ENCODE assay signal across 8 cellular contexts in genomic region chr3:49351521-49352011, GRCh38. TPM values are rescaled to one million over a fixed set of nuclear protein-coding genes. Genes with fewer than 3 reads are reported as not detected.
DNase-seq lines count a peak whose midpoint lies in the region; ATAC-seq and TF ChIP-seq lines count a peak whose summit lies in the region.

No MANE protein-coding gene starts in this region.

- H3K36me3 Mint-ChIP-seq in dendritic cell treated with granulocyte-macrophage colony-stimulating factor and Interleukin-4, amounts not matched to agents 40 ng/mL and 50 ng/mL, for 4 days (ENCODE audit: low read depth) = peaks cover 26% of the 10 kb centered on the region
- H3K36me3 Mint-ChIP-seq in H9 (ENCODE audit: insufficient read depth in 1 of 3, low read depth in 3 of 3) = peaks cover 8 to 19% (median 16%) of the 10 kb centered on the region in 3 experiments

- no peak overlapping the region for H3K27ac ChIP-seq in H9 (ENCODE audit: insufficient read length, low read depth, low read length)

- H3K18ac ChIP-seq in H9 (ENCODE audit: insufficient read length, low read depth, low read length) = no peak overlapping the region

- H4K5ac ChIP-seq in H9 (ENCODE audit: insufficient read length, low read depth, low read length) = no peak overlapping the region

- H2BK120ac ChIP-seq in H9 (ENCODE audit: low read depth, low read length, poor library complexity, severe bottlenecking) = no peak overlapping the region

- H3K23me2 ChIP-seq in H9 (ENCODE audit: insufficient read length, low read depth, low read length, poor library complexity, severe bottlenecking) = no peaks in the 10 kb centered on the region

- no peak for TF ChIP-seq CTCF in H9 (conservative IDR thresholded peaks at IDR 0.05)

- ATAC-seq in GM21381 (IDR thresholded peaks at IDR 0.05; ENCODE audit: unreplicated experiment) = no peak

- H3K9ac ChIP-seq in H9 (ENCODE audit: extremely low read depth, insufficient read length, low read length) = no peak overlapping the region

- no peaks in the 10 kb centered on the region for H4K20me1 ChIP-seq in H9 (ENCODE audit: control insufficient read depth, insufficient read depth, insufficient read length)

- intact Hi-C loops in dendritic cell treated with granulocyte-macrophage colony-stimulating factor and Interleukin-4, amounts not matched to agents 40 ng/mL and 50 ng/mL, for 4 days (cut with micrococcal nuclease) = no loop called here

- H3K4me1 ChIP-seq in H9 (ENCODE audit: insufficient read depth, low read length) = no peaks in the 10 kb centered on the region

- H3T11ph ChIP-seq in H9 (ENCODE audit: low read length) = no peak overlapping the region

- H2BK20ac ChIP-seq in H9 (ENCODE audit: low read depth, low read length, poor library complexity, severe bottlenecking) = no peak overlapping the region

- no peaks in the 10 kb centered on the region for H3K9me3 Mint-ChIP-seq in dendritic cell treated with granulocyte-macrophage colony-stimulating factor and Interleukin-4, amounts not matched to agents 40 ng/mL and 50 ng/mL, for 4 days
- 0 out of 5 replicates have a peak, but pooled peaks cover 0 to 2% of the 10 kb centered on the region in 2 experiments for H3K9me3 Mint-ChIP-seq in H9

- H2BK5ac ChIP-seq in H9 (ENCODE audit: insufficient read length, low read length) = no peak overlapping the region

- WGBS in H9 (ENCODE audit: extremely low coverage, insufficient read length, low lambda C conversion rate) = no CpG with 5 or more reads among the region's 1 CpG

- H3K27me3 ChIP-seq in H9 (ENCODE audit: insufficient read depth, low read length) = no peaks in the 10 kb centered on the region

- H3K9me3 ChIP-seq in H9 (ENCODE audit: control insufficient read depth, low read depth, low read length) = no peaks in the 10 kb centered on the region

- H3K4me3 Mint-ChIP-seq in dendritic cell treated with granulocyte-macrophage colony-stimulating factor and Interleukin-4, amounts not matched to agents 40 ng/mL and 50 ng/mL, for 4 days = peak overlapping the region; percentile 64
- H3K4me3 Mint-ChIP-seq in H9 = no peak overlapping the region

- DNase-seq in AG20443 (ENCODE audit: low spot score) (peak; percentile 72), MV-4-11 (lab: John Stamatoyannopoulos, UW) (peak; percentile 84), myocyte (ENCODE audit: low read depth) (peak; percentile 52), SW 1271 (lab: John Stamatoyannopoulos, UW) (no peak), H9 (no peak), cortex of kidney (lab: John Stamatoyannopoulos, UW) (no peak)

- H3K4ac ChIP-seq in H9 (ENCODE audit: low read depth, low read length) = no peak overlapping the region

- no peak overlapping the region for H3K4me2 ChIP-seq in H9 (ENCODE audit: insufficient read depth, insufficient read length, low read length)

- no peak overlapping the region for H2BK15ac ChIP-seq in H9 (ENCODE audit: low read depth, low read length)

- H2AFZ ChIP-seq in H9 (ENCODE audit: low read length) = no peak overlapping the region

- no peak overlapping the region for H3K23ac ChIP-seq in H9 (ENCODE audit: insufficient read length, low read depth, low read length)

- H3K56ac ChIP-seq in H9 (ENCODE audit: insufficient read length, low read depth, low read length) = no peak overlapping the region

- H3K4me1 Mint-ChIP-seq in dendritic cell treated with granulocyte-macrophage colony-stimulating factor and Interleukin-4, amounts not matched to agents 40 ng/mL and 50 ng/mL, for 4 days (ENCODE audit: low read depth) = peaks cover 85% of the 10 kb centered on the region
- peaks cover 8 to 9% of the 10 kb centered on the region in 2 experiments for H3K4me1 Mint-ChIP-seq in H9

- H2AK5ac ChIP-seq in H9 (ENCODE audit: insufficient read length, low read length) = no peak overlapping the region

- H3K79me2 ChIP-seq in H9 (ENCODE audit: insufficient read depth, low read length) = no peaks in the 10 kb centered on the region

- H3K27ac Mint-ChIP-seq in dendritic cell treated with granulocyte-macrophage colony-stimulating factor and Interleukin-4, amounts not matched to agents 40 ng/mL and 50 ng/mL, for 4 days = peak overlapping the region; percentile 98
- no peak overlapping the region for H3K27ac Mint-ChIP-seq in H9

- H4K91ac ChIP-seq in H9 (ENCODE audit: insufficient read length, low read depth, low read length) = no peak overlapping the region

- H4K8ac ChIP-seq in H9 (replicated peaks; ENCODE audit: insufficient read length, low read depth, low read length) = no peak overlapping the region

- no peaks in the 10 kb centered on the region for H3K27me3 Mint-ChIP-seq in dendritic cell treated with granulocyte-macrophage colony-stimulating factor and Interleukin-4, amounts not matched to agents 40 ng/mL and 50 ng/mL, for 4 days
- peaks cover 3% of the 10 kb centered on the region; the same call in 1 of the 2 replicates for H3K27me3 Mint-ChIP-seq in H9 (ENCODE audit: low read depth)

- no peaks in the 10 kb centered on the region for H3K79me1 ChIP-seq in H9 (ENCODE audit: insufficient read depth, low read depth, low read length, poor library complexity, severe bottlenecking)

- no peak overlapping the region for H2BK12ac ChIP-seq in H9 (ENCODE audit: insufficient read length, low read depth, low read length)

- H3K14ac ChIP-seq in H9 (ENCODE audit: insufficient read depth, low read length) = no peak overlapping the region

RNA-seq across cellular contexts. Expression of gene GPX1, which starts 6.6 kb away (rescaled TPM):
- 109 and 116 TPM in 2 replicates for total RNA-seq in myocyte
- polyA plus RNA-seq in myocyte (2012) = 271 TPM
- total RNA-seq in H9 (2021) = 253 and 265 TPM in 2 replicates

RNA-seq across cellular contexts. Expression of gene USP4, which starts 11.7 kb away (rescaled TPM):
- total RNA-seq in myocyte = 9.9 and 11.8 TPM in 2 replicates
- 43.4 TPM for polyA plus RNA-seq in myocyte (2012)
- total RNA-seq in H9 (2021) = 33.5 and 36.1 TPM in 2 replicates

Comparison
In these comparisons a context has a peak if more than half of its experiments do, and no peak if none do; other contexts are left out.
1. DNase-seq: peak in AG20443 (single experiment), MV-4-11 (single experiment) and myocyte (single experiment); none in SW 1271 (0 of 2), H9 (single experiment) and cortex of kidney (single experiment).